ENCODE assay signal across 26 cellular contexts in the genomic region with DNA sequence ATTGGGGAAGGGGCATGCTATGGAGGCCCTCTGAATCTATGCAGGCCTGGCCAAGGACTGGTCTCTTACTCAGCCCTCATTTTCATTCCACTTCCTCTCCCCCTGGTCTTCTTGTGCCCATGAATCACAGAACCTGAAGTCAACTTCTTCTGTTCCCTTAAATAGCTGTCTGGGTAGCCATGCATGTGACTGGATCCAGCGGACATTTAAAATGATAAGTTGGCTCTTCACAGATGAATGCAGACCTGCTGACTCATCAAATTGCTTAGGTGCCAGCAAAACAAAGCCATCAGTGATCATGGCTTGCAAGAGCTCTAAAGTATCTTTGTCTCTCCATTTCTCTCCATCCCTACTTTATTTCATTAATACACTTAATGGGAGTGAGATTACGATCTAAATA.
A peak's percentile ranks its signal among the peaks of the same experiment; 100 is the strongest.
DNase-seq lines count a peak whose midpoint lies in the region; ATAC-seq lines count a peak whose summit lies in the region.
"Had no signal": no experiment of that assay in that cellular context is flagged by ENCODE, and none has a peak within 500 bp of the region (broad histone marks: within the 10 kb centered on the region; RNA-seq: fewer than 3 reads in every experiment).

No MANE protein-coding gene starts in this region.

- no peak for ATAC-seq in HG03175 (IDR thresholded peaks at IDR 0.05; ENCODE audit: unreplicated experiment)
- no peak for ATAC-seq in GM19452 (IDR thresholded peaks at IDR 0.05; ENCODE audit: unreplicated experiment)
- ATAC-seq in HG03521 (IDR thresholded peaks at IDR 0.05; ENCODE audit: unreplicated experiment), result no peak
- ATAC-seq: Right ventricle myocardium inferior; stimulated activated naive B cell treated with anti-CD40 and anti-IgM and Interleukin-4, amounts not matched to agents 10 μg/mL and 1 μg/mL and 100 μg/mL, for 72 hours had no signal

- in situ Hi-C loops in SK-MEL-5 (cut with HindIII; ENCODE audit: low pct_unique_long_range_greater_than_20kb, low sequenced_read_pairs), result no loop called here

- DNase-seq in NCI-H2227 (lab: John Stamatoyannopoulos, UW; ENCODE audit: unreplicated experiment), result peak; percentile 1
- no peak for DNase-seq in NCI-H2227 treated with DMSO at 0.1 percent for 48 hours (lab: John Stamatoyannopoulos, UW)
- peak; percentile 72 for DNase-seq in SK-MEL-5 (ENCODE audit: low read depth, low spot score)
- peak; percentile 86 for DNase-seq in foreskin melanocyte
- peak; percentile 42 for DNase-seq in renal cortical epithelial cell (ENCODE audit: low read depth)
- DNase-seq: activated B cell treated with CpG ODN at 0.5 μM for 24 hours; activated CD4-positive, alpha-beta T cell treated with anti-CD3 and anti-CD28 coated beads, Interleukin-2, amount 50 U/mL, for 1 hour; activated T-cell treated with anti-CD3 and anti-CD28 coated beads, Interleukin-2, amount 50 U/mL, for 48 hours; CD4-positive, alpha-beta memory T cell; dorsolateral prefrontal cortex; HCEC 1CT; Kasumi-1; MV-4-11; NCI-H1436 treated with DMSO at 0.1 percent for 48 hours; NCI-H2107; NCI-H446 treated with DMSO at 0.1 percent for 48 hours; OCI-M1; ovary; stimulated activated naive B cell treated with anti-CD40 and anti-IgM and Interleukin-4, amounts not matched to agents 10 μg/mL and 1 μg/mL and 100 μg/mL, for 72 hours; SW 1271; T-helper 9 cell; testis had no signal
